8 cellular contexts compared by ENCODE assay signal in the genomic region with DNA sequence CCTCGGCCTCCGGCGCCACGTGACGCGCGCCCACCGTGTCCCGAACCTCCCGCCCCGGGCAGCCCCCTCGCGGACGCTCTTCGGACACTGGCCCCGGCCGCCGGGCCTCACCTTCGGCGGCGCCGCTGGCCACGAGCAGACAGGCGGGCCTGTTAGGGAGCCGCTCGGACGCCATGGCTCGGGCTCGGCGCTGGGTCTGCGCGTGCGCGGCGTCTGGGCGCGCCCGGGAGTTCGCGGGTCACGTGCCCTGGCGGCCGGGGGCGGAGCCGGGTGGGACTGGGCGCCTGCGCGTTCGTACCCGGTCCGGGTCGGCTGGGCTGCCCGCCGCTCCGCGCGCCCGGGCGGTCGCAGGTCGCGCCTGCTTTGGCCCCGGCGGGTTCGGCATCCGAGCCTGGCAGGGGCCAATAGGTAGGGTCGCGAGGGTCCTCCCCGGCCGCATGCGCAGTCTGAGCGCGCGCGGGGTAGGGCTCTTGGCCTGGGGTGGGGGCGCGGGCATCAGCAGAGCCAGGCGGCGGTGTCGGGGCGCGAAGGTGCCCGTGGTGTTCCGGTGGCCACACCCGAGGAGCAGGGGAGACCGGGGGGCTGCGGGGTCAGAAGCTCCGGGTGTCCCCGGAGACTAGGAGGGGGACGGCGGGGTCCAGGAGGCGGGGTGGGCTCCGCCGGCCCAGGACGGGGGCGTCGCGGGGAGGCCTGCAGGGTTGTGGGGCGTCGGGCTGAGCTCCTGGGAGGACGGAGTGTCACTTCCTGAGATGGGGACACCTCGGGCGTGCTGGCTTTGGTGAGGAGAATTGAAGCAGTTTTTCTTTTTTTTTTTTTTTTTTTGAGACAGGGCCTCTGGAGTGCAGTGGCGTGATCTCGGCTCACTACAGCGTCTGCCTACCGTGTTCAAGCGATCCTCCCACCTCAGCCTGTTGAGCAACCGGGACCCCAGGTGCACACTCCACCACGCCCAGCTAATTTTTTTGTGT. TPM values are rescaled to one million over a fixed set of nuclear protein-coding genes. Genes with fewer than 3 reads are reported as not detected.
DNase-seq lines count a peak whose midpoint lies in the region; ATAC-seq and TF ChIP-seq lines count a peak whose summit lies in the region.

A gene with protein sequence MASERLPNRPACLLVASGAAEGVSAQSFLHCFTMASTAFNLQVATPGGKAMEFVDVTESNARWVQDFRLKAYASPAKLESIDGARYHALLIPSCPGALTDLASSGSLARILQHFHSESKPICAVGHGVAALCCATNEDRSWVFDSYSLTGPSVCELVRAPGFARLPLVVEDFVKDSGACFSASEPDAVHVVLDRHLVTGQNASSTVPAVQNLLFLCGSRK (minus strand): TSS at position 200 of the 968 bp plus-strand sequence. CDS start 25 bp downstream, at position 175.

- H3K4me1 ChIP-seq in PC-9 (replicated peaks; ENCODE audit: insufficient read depth): peaks cover 13% of the 10 kb centered on the region
- H3K4me1 ChIP-seq in mucosa of stomach (ENCODE audit: control insufficient read depth, insufficient read depth, low read length): peaks cover 19% of the 10 kb centered on the region

- CTCF ChIA-PET in PC-9 (lab: Charles Lee): interaction anchor here (0.5 to 0.7 kb wide), 2 partner anchors 65 to 259 kb away, joined by 3 to 11 read pairs; a partner anchor contains a TSS

- peak within 1 kb of the TSS; percentile 82 for H3K4me2 ChIP-seq in PC-9

- H3K27ac ChIP-seq in PC-9: no peak within 1 kb of the TSS

- BruUV-seq in PC-9 (replicated peaks; lab: Mats Ljungman, UMichigan): no TSS peak

- no peaks in the 10 kb centered on the region; the same call in 1 of the 2 replicates for H3F3A ChIP-seq in PC-9 (ENCODE audit: insufficient read depth, low read depth)

- ATAC-seq in GM21515 (IDR thresholded peaks at IDR 0.05; ENCODE audit: unreplicated experiment): peak; percentile 62

- H3K79me2 ChIP-seq in PC-9 (ENCODE audit: low read depth): peaks cover 47% of the 10 kb centered on the region

- H2AFZ ChIP-seq in PC-9: peak within 1 kb of the TSS; percentile 80; the same call in 1 of the 2 replicates

- DNase-seq in D341Med (ENCODE audit: low spot score): peak; percentile 100
- DNase-seq in HuH-7.5 (ENCODE audit: low spot score): peak; percentile 99
- peak; percentile 51 to 89 for DNase-seq in PC-9
- DNase-seq in activated T-cell treated with anti-CD3 and anti-CD28 coated beads for 48 hours (ENCODE audit: low read depth): peak; percentile 97
- DNase-seq in epithelial cell of proximal tubule (ENCODE audit: low read depth): no peak
- peak; percentile 84 to 89 for DNase-seq in stimulated activated CD8-positive, alpha-beta memory T cell treated with anti-CD3 and anti-CD28 coated beads, Interleukin-7, amount 100 ng/mL, for 1 hour (ENCODE audit: low read depth in 2 of 2)

- H3K27me3 ChIP-seq in PC-9 (ENCODE audit: insufficient read depth, low read depth): no peaks in the 10 kb centered on the region
- H3K27me3 ChIP-seq in mucosa of stomach (ENCODE audit: control insufficient read depth, insufficient read depth, low read length): no peaks in the 10 kb centered on the region

- no peaks in the 10 kb centered on the region for H3K9me2 ChIP-seq in PC-9 (ENCODE audit: insufficient read depth)

- peaks cover 18% of the 10 kb centered on the region for H4K20me1 ChIP-seq in PC-9 (ENCODE audit: insufficient read depth)

- peak within 1 kb of the TSS; percentile 80 for H3K9ac ChIP-seq in mucosa of stomach (ENCODE audit: low read length)

- no peaks in the 10 kb centered on the region for H3K9me3 ChIP-seq in PC-9 (ENCODE audit: insufficient read depth, low read depth)
- H3K9me3 ChIP-seq in mucosa of stomach (ENCODE audit: control insufficient read depth, low read length): no peaks in the 10 kb centered on the region

- H3K4me3 ChIP-seq in PC-9 (peak within 1 kb of the TSS; percentile 69), epithelial cell of proximal tubule (ENCODE audit: low read depth, low read length) (peak within 1 kb of the TSS; percentile 79), mucosa of stomach (ENCODE audit: low read length) (peak within 1 kb of the TSS; percentile 36)

- H3K36me3 ChIP-seq in PC-9 (ENCODE audit: low read depth) (no peaks in the 10 kb centered on the region), mucosa of stomach (ENCODE audit: control insufficient read depth, insufficient read depth, low read length) (no peaks in the 10 kb centered on the region)

- POLR2A ChIA-PET in PC-9 (lab: Charles Lee; ENCODE audit: unreplicated experiment): interaction anchor here (0.6 to 0.8 kb wide), 5 partner anchors 13 to 571 kb away, joined by 3 to 7 read pairs (median 5); a partner anchor contains a TSS

- intact Hi-C loops in PC-9 (cut with micrococcal nuclease; ENCODE audit: unreplicated experiment): no loop called here

- TF ChIP-seq CTCF in PC-9 (conservative IDR thresholded peaks at IDR 0.05) (no peak), epithelial cell of proximal tubule (conservative IDR thresholded peaks at IDR 0.05; ENCODE audit: low read depth, low read length) (no peak)

RNA-seq across cellular contexts. Expression of the gene that starts here (rescaled TPM):
- 52.7 and 61.9 TPM in 2 replicates for total RNA-seq in PC-9 (2021)
- total RNA-seq in epithelial cell of proximal tubule: 32.6 and 68.8 TPM in 2 replicates
